Comparison of ENCODE assay signal across 26 cellular contexts in genomic region chr7:98548370-98548769, GRCh38.
"Had no signal": no experiment of that assay in that cellular context is flagged by ENCODE, and none has a peak within 500 bp of the region (broad histone marks: within the 10 kb centered on the region; RNA-seq: fewer than 3 reads in every experiment).

No MANE protein-coding gene starts in this region.

- H3K36me3 Mint-ChIP-seq: immature natural killer cell; memory B cell; natural killer cell treated with Interleukin-12 subunit alpha and Interleukin-12 subunit beta and Interleukin-15 and Interleukin-18, amount 100 ng/mL, for 72 hours; stimulated activated effector memory CD8-positive, alpha-beta T cell treated with anti-CD3 and anti-CD28 coated beads, Interleukin-12 subunit alpha, Interleukin-12 subunit beta, amount 100 ng/mL, for 72 hours had no signal

- H3K36me3 ChIP-seq: left ventricle myocardium inferior, pancreas, prostate gland, sigmoid colon, spleen, thyroid gland, transverse colon, upper lobe of right lung had no signal

- H3K4me3 Mint-ChIP-seq: immature natural killer cell; memory B cell; naive thymus-derived CD4-positive, alpha-beta T cell; natural killer cell treated with Interleukin-12 subunit alpha and Interleukin-12 subunit beta and Interleukin-15 and Interleukin-18, amount 100 ng/mL, for 72 hours; stimulated activated effector memory CD8-positive, alpha-beta T cell treated with anti-CD3 and anti-CD28 coated beads, Interleukin-12 subunit alpha, Interleukin-12 subunit beta, amount 100 ng/mL, for 72 hours; stimulated activated naive CD8-positive, alpha-beta T cell treated with anti-CD3 and anti-CD28 coated beads, Interleukin-15, amount 100 ng/mL, for 72 hours had no signal

- H3K27me3 ChIP-seq: pancreas, sigmoid colon, testis, thyroid gland, transverse colon, upper lobe of right lung had no signal

- H3K27ac Mint-ChIP-seq: immature natural killer cell; memory B cell; naive thymus-derived CD4-positive, alpha-beta T cell; natural killer cell treated with Interleukin-12 subunit alpha and Interleukin-12 subunit beta and Interleukin-15 and Interleukin-18, amount 100 ng/mL, for 72 hours; stimulated activated effector memory CD8-positive, alpha-beta T cell treated with anti-CD3 and anti-CD28 coated beads, Interleukin-12 subunit alpha, Interleukin-12 subunit beta, amount 100 ng/mL, for 72 hours; stimulated activated naive CD8-positive, alpha-beta T cell treated with anti-CD3 and anti-CD28 coated beads, Interleukin-15, amount 100 ng/mL, for 72 hours had no signal

- H3K4me3 ChIP-seq: left ventricle myocardium inferior, mucosa of descending colon, pancreas, prostate gland, sigmoid colon, spleen, testis, thyroid gland, transverse colon, upper lobe of right lung had no signal

- ATAC-seq: mucosa of descending colon; naive thymus-derived CD4-positive, alpha-beta T cell; pancreas; right cardiac atrium; stimulated activated effector memory CD8-positive, alpha-beta T cell treated with anti-CD3 and anti-CD28 coated beads, Interleukin-12 subunit alpha, Interleukin-12 subunit beta, amount 100 ng/mL, for 72 hours; stimulated activated naive CD8-positive, alpha-beta T cell treated with anti-CD3 and anti-CD28 coated beads, Interleukin-15, amount 100 ng/mL, for 72 hours; upper lobe of right lung had no signal

- H3K4me1 Mint-ChIP-seq: immature natural killer cell; memory B cell; naive thymus-derived CD4-positive, alpha-beta T cell; stimulated activated effector memory CD8-positive, alpha-beta T cell treated with anti-CD3 and anti-CD28 coated beads, Interleukin-12 subunit alpha, Interleukin-12 subunit beta, amount 100 ng/mL, for 72 hours; stimulated activated naive CD8-positive, alpha-beta T cell treated with anti-CD3 and anti-CD28 coated beads, Interleukin-15, amount 100 ng/mL, for 72 hours had no signal

- H3K27me3 Mint-ChIP-seq: stimulated activated naive CD8-positive, alpha-beta T cell treated with anti-CD3 and anti-CD28 coated beads, Interleukin-15, amount 100 ng/mL, for 72 hours had no signal

- H3K4me1 ChIP-seq: left ventricle myocardium inferior, prostate gland, sigmoid colon, spleen, testis, thyroid gland, upper lobe of right lung had no signal

- DNase-seq: hippocampal formation; immature natural killer cell; kidney; left ventricle myocardium inferior; midbrain; mucosa of descending colon; naive thymus-derived CD4-positive, alpha-beta T cell; nucleus accumbens; pancreas; retina; right cardiac atrium; sigmoid colon; small intestine; spleen; stimulated activated CD4-positive, alpha-beta T cell treated with anti-CD3 and anti-CD28 coated beads, Interleukin-4, amount 100 ng/mL, for 24 hours; stimulated activated naive CD4-positive, alpha-beta T cell; stimulated activated naive CD8-positive, alpha-beta T cell treated with anti-CD3 and anti-CD28 coated beads, Interleukin-15, amount 100 ng/mL, for 72 hours; substantia nigra; testis; thyroid gland; transverse colon; upper lobe of right lung had no signal

- H3K9me3 ChIP-seq: mucosa of descending colon, pancreas, prostate gland, testis, thyroid gland had no signal

- H3K27ac ChIP-seq: left ventricle myocardium inferior, pancreas, prostate gland, sigmoid colon, spleen, testis, thyroid gland, transverse colon, upper lobe of right lung had no signal
